ENCODE assay signal across 1 cellular context in genomic region chr14:102592969-102593840, GRCh38.
TF ChIP-seq lines count a peak whose summit lies in the region.

No MANE protein-coding gene starts in this region.

TF ChIP-seq in K562, 482 proteins besides CTCF, POLR2A, EP300 and RAD21 (continued from another document and continues in another):
- TF ChIP-seq SMAD4 (CRISPR knock-in tag; conservative IDR thresholded peaks at IDR 0.05) (peak; percentile 60; the same call in 1 of the 2 replicates), JUND (IDR thresholded peaks at IDR 0.05; ENCODE audit: borderline replicate concordance, low read depth, low read length) (no peak), JUND (tag; IDR thresholded peaks at IDR 0.05; ENCODE audit: borderline replicate concordance, low read depth, low read length) (no peak), ZNF263 (CRISPR knock-in tag; IDR thresholded peaks at IDR 0.05; ENCODE audit: borderline replicate concordance) (0 out of 2 replicates have a peak, but pooled peaks have one; percentile 21), E2F6 (IDR thresholded peaks at IDR 0.05; ENCODE audit: borderline replicate concordance in 1 of 2, extremely low read depth in 1 of 2, insufficient read depth in 1 of 2, insufficient read length in 1 of 2, low read depth in 1 of 2, low read length in 1 of 2, poor library complexity in 1 of 2, severe bottlenecking in 1 of 2) (no peak), ARID4B (CRISPR knock-in tag; IDR thresholded peaks at IDR 0.05) (0 out of 2 replicates have a peak, but pooled peaks have one; percentile 40), U2AF1 (optimal IDR thresholded peaks at IDR 0.05; ENCODE audit: low read depth, low read length) (peak; percentile 37), PATZ1 (CRISPR knock-in tag; IDR thresholded peaks at IDR 0.05; ENCODE audit: borderline replicate concordance) (no peak), GTF2B (IDR thresholded peaks at IDR 0.05; ENCODE audit: extremely low read depth, insufficient read length) (no peak), FIP1L1 (IDR thresholded peaks at IDR 0.05; ENCODE audit: low read depth, low read length, poor library complexity, severe bottlenecking) (peak; percentile 45), MTF1 (CRISPR knock-in tag; IDR thresholded peaks at IDR 0.05; ENCODE audit: borderline replicate concordance) (no peak), MIER1 (IDR thresholded peaks at IDR 0.05; ENCODE audit: low read depth) (no peak), ZNF445 (CRISPR knock-in tag; IDR thresholded peaks at IDR 0.05; ENCODE audit: low read depth) (no peak), MBD1 (CRISPR knock-in tag; IDR thresholded peaks at IDR 0.05) (no peak), TCF15 (CRISPR knock-in tag; IDR thresholded peaks at IDR 0.05) (no peak), MED1 (CRISPR knock-in tag; IDR thresholded peaks at IDR 0.05; ENCODE audit: borderline replicate concordance) (no peak), RBFOX2 (IDR thresholded peaks at IDR 0.05; ENCODE audit: low read depth, low read length) (peak; percentile 85), HMGN3 (IDR thresholded peaks at IDR 0.05; ENCODE audit: borderline replicate concordance, extremely low read depth, insufficient read length, low read depth, low read length) (peak; percentile 38), ZNF699 (CRISPR knock-in tag; IDR thresholded peaks at IDR 0.05; ENCODE audit: insufficient replicate concordance) (no peak), SAP30 (IDR thresholded peaks at IDR 0.05; ENCODE audit: borderline replicate concordance, insufficient read depth, low read depth, low read length, poor library complexity, severe bottlenecking) (peak; percentile 68), TAF1 (IDR thresholded peaks at IDR 0.05; ENCODE audit: control insufficient read depth, extremely low read depth, insufficient read depth, low read length, severe bottlenecking) (peak; percentile 39), CXXC5 (CRISPR knock-in tag; IDR thresholded peaks at IDR 0.05) (peak; percentile 27; the same call in 1 of the 2 replicates), CHD1 (IDR thresholded peaks at IDR 0.05; ENCODE audit: low read length) (peak; percentile 97), ZBTB7A (IDR thresholded peaks at IDR 0.05; ENCODE audit: borderline replicate concordance, control insufficient read depth, low read depth, low read length) (peak; percentile 86), RBM22 (IDR thresholded peaks at IDR 0.05; ENCODE audit: low read depth, low read length, poor library complexity, severe bottlenecking) (peak; percentile 54), PBX2 (CRISPR knock-in tag; IDR thresholded peaks at IDR 0.05; ENCODE audit: low read depth) (no peak), PBX2 (tag; conservative IDR thresholded peaks at IDR 0.05; ENCODE audit: low read depth) (no peak), IRF1 (CRISPR knock-in tag; IDR thresholded peaks at IDR 0.05; ENCODE audit: borderline replicate concordance) (0 out of 2 replicates have a peak, but pooled peaks have one; percentile 58), MAX (CRISPR knock-in tag; IDR thresholded peaks at IDR 0.05) (0 out of 2 replicates have a peak, but pooled peaks have one; percentile 26), DACH1 (IDR thresholded peaks at IDR 0.05; ENCODE audit: partially characterized antibody) (no peak), POLR2G (IDR thresholded peaks at IDR 0.05; ENCODE audit: low read depth, low read length) (peak; percentile 74), IRF2 (CRISPR knock-in tag; IDR thresholded peaks at IDR 0.05) (no peak), CREB1 (IDR thresholded peaks at IDR 0.05) (no peak), CREB1 (CRISPR knock-in tag; IDR thresholded peaks at IDR 0.05) (peak; percentile 22; the same call in 1 of the 2 replicates), ZNF398 (CRISPR knock-in tag; IDR thresholded peaks at IDR 0.05) (no peak), MNT (conservative IDR thresholded peaks at IDR 0.05) (peak in 1 of 2 experiments; percentile 41; a peak in 1 of 4 replicates), HNRNPL (IDR thresholded peaks at IDR 0.05; ENCODE audit: low read depth, low read length) (peak; percentile 66; the same call in 1 of the 2 replicates), FUS (optimal IDR thresholded peaks at IDR 0.05; ENCODE audit: low read depth, low read length) (peak; percentile 16), EGR1 (conservative IDR thresholded peaks at IDR 0.05) (peak; percentile 22; the same call in 1 of the 2 replicates), RBBP5 (IDR thresholded peaks at IDR 0.05; ENCODE audit: borderline replicate concordance, insufficient read depth, low read length, poor library complexity, severe bottlenecking) (peak; percentile 57), SIN3A (IDR thresholded peaks at IDR 0.05; ENCODE audit: borderline replicate concordance in 2 of 2, control insufficient read depth in 1 of 2, low read depth in 2 of 2, low read length in 2 of 2) (peak; percentile 4 to 32; a peak in 1 of 4 replicates), CCNT2 (IDR thresholded peaks at IDR 0.05; ENCODE audit: borderline replicate concordance, extremely low read depth, insufficient read length, low read depth, low read length) (peak; percentile 67)
